22 cellular contexts compared by ENCODE assay signal in the genomic region with DNA sequence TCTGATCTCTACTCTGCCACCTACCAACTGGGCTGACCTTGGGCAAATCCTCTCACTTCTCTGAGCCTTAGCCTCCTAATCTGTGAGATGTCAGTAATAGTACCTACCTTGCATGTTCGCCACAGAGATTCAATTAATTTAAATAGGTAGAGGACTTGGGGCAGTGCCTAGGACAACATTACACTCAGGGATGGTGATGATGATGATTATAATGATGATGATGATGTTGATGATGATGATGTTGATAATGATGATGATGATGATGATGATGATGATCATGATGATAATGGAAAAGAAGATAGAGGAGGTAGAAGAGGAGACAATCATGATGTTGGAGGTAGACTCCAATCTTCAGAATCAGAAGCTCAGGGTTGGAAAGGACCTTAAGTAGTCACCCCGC. TPM values are rescaled to one million over a fixed set of nuclear protein-coding genes. Genes with fewer than 3 reads are reported as not detected.
"Had no signal": no experiment of that assay in that cellular context is flagged by ENCODE, and none has a peak within 500 bp of the region (broad histone marks: within the 10 kb centered on the region; RNA-seq: fewer than 3 reads in every experiment).

No MANE protein-coding gene starts in this region.

- H3K4me3 ChIP-seq: SJSA1, SK-N-MC had no signal

- H3K4me1 ChIP-seq: SJSA1 had no signal

- DNase-seq: IMR-90, Karpas-422, KG1, MM.1S, NCI-H1092 treated with DMSO at 0.1 percent for 48 hours, NCI-H1436, NCI-H187, NCI-H2029, NCI-H2081 treated with DMSO at 0.1 percent for 48 hours, NCI-H2171, NCI-H226, NCI-H510A, NCI-H524 treated with DMSO at 0.1 percent for 48 hours, NCI-H69, NCI-H774, Right ventricle myocardium superior, RPMI8226, SIG-M5 had no signal

- H3K27me3 ChIP-seq: SJSA1 had no signal

- H3K9me3 ChIP-seq: SJSA1 had no signal

- H3K27ac ChIP-seq: SJSA1, SK-N-MC had no signal

- H3K36me3 ChIP-seq: SJSA1 had no signal

RNA-seq across cellular contexts. Expression of gene SMIM23, which starts 40.7 kb away (rescaled TPM):
- total RNA-seq: HT-29, IMR-90, M059J, Right ventricle myocardium superior, SJSA1 had no signal
